ENCODE assay signal across 3 cellular contexts in genomic region chr4:55830741-55831140, GRCh38.
TF ChIP-seq lines count a peak whose summit lies in the region.

No MANE protein-coding gene starts in this region.

TF ChIP-seq in liver, 16 proteins besides CTCF, POLR2A, EP300 and RAD21:
- TF ChIP-seq, protein P1, sequence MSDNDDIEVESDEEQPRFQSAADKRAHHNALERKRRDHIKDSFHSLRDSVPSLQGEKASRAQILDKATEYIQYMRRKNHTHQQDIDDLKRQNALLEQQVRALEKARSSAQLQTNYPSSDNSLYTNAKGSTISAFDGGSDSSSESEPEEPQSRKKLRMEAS (IDR thresholded peaks at IDR 0.05) = no peak
- TF ChIP-seq GABPA (IDR thresholded peaks at IDR 0.05 in 1 of 2, conservative IDR thresholded peaks at IDR 0.05 in 1 of 2) = no peak
- TF ChIP-seq TAF1 (conservative IDR thresholded peaks at IDR 0.05) = no peak
- no peak for TF ChIP-seq REST (IDR thresholded peaks at IDR 0.05)
- no peak for TF ChIP-seq FOXA1 (IDR thresholded peaks at IDR 0.05)
- TF ChIP-seq HNF4G (IDR thresholded peaks at IDR 0.05) = no peak
- no peak for TF ChIP-seq JUND (IDR thresholded peaks at IDR 0.05)
- no peak for TF ChIP-seq YY1 (IDR thresholded peaks at IDR 0.05)
- TF ChIP-seq EGR1 (IDR thresholded peaks at IDR 0.05; ENCODE audit: low read depth in 2 of 2) = no peak
- peak; percentile 16 for TF ChIP-seq SP1 (IDR thresholded peaks at IDR 0.05)
- TF ChIP-seq RXRA (IDR thresholded peaks at IDR 0.05) = peak; percentile 13 to 41
- TF ChIP-seq FOXA2 (IDR thresholded peaks at IDR 0.05) = no peak

TF ChIP-seq in HepG2, 621 proteins besides CTCF, POLR2A, EP300 and RAD21:
- TF ChIP-seq SALL2 (CRISPR knock-in tag; IDR thresholded peaks at IDR 0.05) = no peak
- no peak for TF ChIP-seq CBX1 (IDR thresholded peaks at IDR 0.05; ENCODE audit: low read depth)
- TF ChIP-seq REL (CRISPR knock-in tag; conservative IDR thresholded peaks at IDR 0.05) = no peak
- no peak for TF ChIP-seq ZSCAN31 (CRISPR knock-in tag; IDR thresholded peaks at IDR 0.05; ENCODE audit: low read depth)
- TF ChIP-seq SCMH1 (CRISPR knock-in tag; IDR thresholded peaks at IDR 0.05; ENCODE audit: borderline replicate concordance) = no peak
- TF ChIP-seq KDM5A (IDR thresholded peaks at IDR 0.05; ENCODE audit: borderline replicate concordance, low read length) = no peak
- no peak for TF ChIP-seq KMT2B (CRISPR knock-in tag; IDR thresholded peaks at IDR 0.05)
- TF ChIP-seq, protein P2, sequence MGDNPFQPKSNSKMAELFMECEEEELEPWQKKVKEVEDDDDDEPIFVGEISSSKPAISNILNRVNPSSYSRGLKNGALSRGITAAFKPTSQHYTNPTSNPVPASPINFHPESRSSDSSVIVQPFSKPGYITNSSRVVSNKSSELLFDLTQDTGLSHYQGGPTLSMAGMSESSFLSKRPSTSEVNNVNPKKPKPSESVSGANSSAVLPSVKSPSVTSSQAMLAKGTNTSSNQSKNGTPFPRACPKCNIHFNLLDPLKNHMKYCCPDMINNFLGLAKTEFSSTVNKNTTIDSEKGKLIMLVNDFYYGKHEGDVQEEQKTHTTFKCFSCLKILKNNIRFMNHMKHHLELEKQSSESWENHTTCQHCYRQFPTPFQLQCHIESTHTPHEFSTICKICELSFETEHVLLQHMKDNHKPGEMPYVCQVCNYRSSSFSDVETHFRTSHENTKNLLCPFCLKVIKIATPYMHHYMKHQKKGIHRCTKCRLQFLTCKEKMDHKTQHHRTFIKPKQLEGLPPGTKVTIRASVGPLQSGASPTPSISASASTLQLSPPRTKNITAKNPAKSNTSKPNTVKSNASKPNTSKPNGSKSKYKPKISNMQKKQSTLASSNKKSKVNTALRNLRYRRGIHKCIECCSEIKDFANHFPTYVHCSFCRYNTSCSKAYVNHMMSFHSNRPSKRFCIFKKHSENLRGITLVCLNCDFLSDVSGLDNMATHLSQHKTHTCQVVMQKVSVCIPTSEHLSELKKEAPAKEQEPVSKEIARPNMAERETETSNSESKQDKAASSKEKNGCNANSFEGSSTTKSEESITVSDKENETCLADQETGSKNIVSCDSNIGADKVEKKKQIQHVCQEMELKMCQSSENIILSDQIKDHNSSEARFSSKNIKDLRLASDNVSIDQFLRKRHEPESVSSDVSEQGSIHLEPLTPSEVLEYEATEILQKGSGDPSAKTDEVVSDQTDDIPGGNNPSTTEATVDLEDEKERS (CRISPR knock-in tag; IDR thresholded peaks at IDR 0.05) = no peak
- no peak for TF ChIP-seq NFE2L2 (IDR thresholded peaks at IDR 0.05; ENCODE audit: low read length)
- no peak for TF ChIP-seq TAF15 (IDR thresholded peaks at IDR 0.05; ENCODE audit: low read depth, low read length, poor library complexity, severe bottlenecking)
TF ChIP-seq in HepG2: peak in this region for 0.

TF ChIP-seq in K562, 482 proteins besides CTCF, POLR2A, EP300 and RAD21:
- TF ChIP-seq ZNF311 (CRISPR knock-in tag; IDR thresholded peaks at IDR 0.05) (no peak), ATF7 (IDR thresholded peaks at IDR 0.05) (0 out of 2 replicates have a peak, but pooled peaks have one; percentile 30)
TF ChIP-seq in K562: peak in this region for 1.
